In the genomic region with DNA sequence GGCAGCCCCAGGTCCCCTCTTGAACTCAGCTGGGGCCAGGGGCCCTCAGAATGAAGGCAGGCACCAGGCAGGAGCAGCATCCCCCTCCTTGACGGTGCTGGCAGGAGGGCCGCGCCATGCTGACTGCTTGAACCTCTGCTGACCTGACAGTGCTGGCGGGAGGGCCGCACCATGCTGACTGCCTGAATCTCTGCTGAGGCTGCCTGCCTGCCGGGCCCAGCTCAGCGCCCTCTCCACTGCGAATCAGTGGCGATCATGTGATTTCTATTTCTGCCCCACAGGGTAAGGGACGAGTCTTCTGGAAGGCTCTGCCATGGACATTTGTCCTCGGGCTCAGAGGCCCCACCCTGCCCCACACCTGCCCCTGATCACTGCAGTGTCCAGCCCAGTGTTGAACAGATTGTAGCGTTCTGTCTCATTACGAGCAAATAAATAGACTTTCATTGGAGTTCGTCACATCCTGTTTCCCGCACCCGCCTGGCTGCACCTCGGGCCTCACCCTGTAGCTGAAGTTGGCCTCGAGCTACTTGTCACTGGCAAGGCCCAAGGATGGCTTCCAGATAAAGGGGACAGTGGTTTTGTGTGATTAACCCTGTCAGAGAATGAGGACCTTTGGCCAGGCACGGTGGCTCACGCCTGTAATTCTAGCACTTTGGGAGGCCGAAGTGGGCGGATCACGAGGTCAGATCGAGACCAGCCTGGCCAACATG, we compare ENCODE assay signal across 19 cellular contexts. TPM values are rescaled to one million over a fixed set of nuclear protein-coding genes. Genes with fewer than 3 reads are reported as not detected.
DNase-seq lines count a peak whose midpoint lies in the region; ATAC-seq and TF ChIP-seq lines count a peak whose summit lies in the region.
"Had no signal": no experiment of that assay in that cellular context is flagged by ENCODE, and none has a peak within 500 bp of the region (broad histone marks: within the 10 kb centered on the region; RNA-seq: fewer than 3 reads in every experiment).

No MANE protein-coding gene starts in this region.

- H3K27me3 Mint-ChIP-seq in endodermal cell (ENCODE audit: insufficient read depth) = no peaks in the 10 kb centered on the region

- ATAC-seq in Right ventricle myocardium inferior = peak; percentile 15
- ATAC-seq in mucosa of descending colon = peak; percentile 31
- no peak for ATAC-seq in HG03520 (IDR thresholded peaks at IDR 0.05; ENCODE audit: unreplicated experiment)
- ATAC-seq in stimulated activated effector memory CD8-positive, alpha-beta T cell treated with anti-CD3 and anti-CD28 coated beads, Interleukin-12 subunit alpha, Interleukin-12 subunit beta, amount 100 ng/mL, for 72 hours = no peak
- ATAC-seq: CD8-positive, alpha-beta T cell; PC-3 had no signal

- H3K36me3 ChIP-seq in right atrium auricular region (peaks cover 49% of the 10 kb centered on the region), endodermal cell (ENCODE audit: control insufficient read depth, insufficient read depth, low read length) (peaks cover 35% of the 10 kb centered on the region), mucosa of descending colon (ENCODE audit: low read depth) (peaks cover 23% of the 10 kb centered on the region), spleen (peaks cover 3 to 71% (median 56%) of the 10 kb centered on the region in 6 donors), SK-N-SH (replicated peaks in 1 of 2; ENCODE audit: control insufficient read depth in 1 of 2, insufficient read depth in 2 of 2, low read length in 1 of 2) (peaks cover 4 to 58% of the 10 kb centered on the region in 2 experiments)

- no peaks in the 10 kb centered on the region for H3F3A ChIP-seq in SK-N-SH (replicated peaks; ENCODE audit: insufficient read depth)

- peak overlapping the region; percentile 49 for H3K27ac Mint-ChIP-seq in endodermal cell
- H3K27ac Mint-ChIP-seq in stimulated activated effector memory CD8-positive, alpha-beta T cell treated with anti-CD3 and anti-CD28 coated beads, Interleukin-12 subunit alpha, Interleukin-12 subunit beta, amount 100 ng/mL, for 72 hours = no peak overlapping the region
- H3K27ac Mint-ChIP-seq: CD8-positive, alpha-beta T cell; GM23338 had no signal

- WGBS in endodermal cell (ENCODE audit: insufficient coverage in 1 of 2, insufficient read length in 1 of 2), 2 experiments = 93 to 95% methylated on average over 23 to 24 of the region's 24 CpGs
- WGBS in spleen, 5 donors = 89 to 94% (median 93%) methylated on average over 18 to 24 of the region's 24 CpGs
- WGBS in SK-N-SH (ENCODE audit: low lambda C conversion rate) = 94% methylated on average over 19 of the region's 24 CpGs

- CTCF ChIA-PET in SK-N-SH (lab: Yijun Ruan, JAX) = no interaction called here

- no peaks in the 10 kb centered on the region for H3K9me2 ChIP-seq in SK-N-SH

- no peaks in the 10 kb centered on the region for H3K9me3 ChIP-seq in right atrium auricular region
- H3K9me3 ChIP-seq in endodermal cell (ENCODE audit: control insufficient read depth, low read length) = no peaks in the 10 kb centered on the region
- no peaks in the 10 kb centered on the region for H3K9me3 ChIP-seq in mucosa of descending colon
- H3K9me3 ChIP-seq in spleen = no peaks in the 10 kb centered on the region
- no peaks in the 10 kb centered on the region for H3K9me3 ChIP-seq in SK-N-SH

- TF ChIP-seq POLR2A in spleen (IDR thresholded peaks at IDR 0.05) = no peak

- peaks cover 1% of the 10 kb centered on the region for H3K4me1 Mint-ChIP-seq in endodermal cell
- H3K4me1 Mint-ChIP-seq in stimulated activated effector memory CD8-positive, alpha-beta T cell treated with anti-CD3 and anti-CD28 coated beads, Interleukin-12 subunit alpha, Interleukin-12 subunit beta, amount 100 ng/mL, for 72 hours = peaks cover 17% of the 10 kb centered on the region

- H3K4me3 ChIP-seq in right atrium auricular region (no peak overlapping the region), endodermal cell (ENCODE audit: low read length) (no peak overlapping the region), mucosa of descending colon (no peak overlapping the region), spleen (no peak overlapping the region), SK-N-SH (ENCODE audit: low read depth in 2 of 2, low read length in 1 of 2) (no peak overlapping the region)
- H3K4me3 ChIP-seq: GM23338 had no signal

- TF ChIP-seq CTCF in right atrium auricular region (IDR thresholded peaks at IDR 0.05) (no peak), endodermal cell (conservative IDR thresholded peaks at IDR 0.05) (no peak), mucosa of descending colon (IDR thresholded peaks at IDR 0.05) (no peak), spleen (IDR thresholded peaks at IDR 0.05 in 8 of 11, conservative IDR thresholded peaks at IDR 0.05 in 3 of 11) (no peak), SK-N-SH (IDR thresholded peaks at IDR 0.05) (no peak)

- TF ChIP-seq EP300 in SK-N-SH (IDR thresholded peaks at IDR 0.05; ENCODE audit: borderline replicate concordance in 1 of 2, low read depth in 1 of 2, low read length in 1 of 2) = no peak

- POLR2A ChIA-PET in SK-N-SH (lab: Yijun Ruan, JAX) = interaction anchor here (1.4 kb wide), 1 partner anchor 29 kb away, joined by 4 read pairs; no protein-coding TSS in a partner anchor

- H4K20me1 ChIP-seq in SK-N-SH (ENCODE audit: insufficient read depth) = peaks cover 1% of the 10 kb centered on the region; the same call in 1 of the 2 replicates

- H2AFZ ChIP-seq in SK-N-SH (ENCODE audit: low read depth) = no peak overlapping the region
- H2AFZ ChIP-seq: GM23338 had no signal

- H3K4me2 ChIP-seq in SK-N-SH = no peak overlapping the region
- H3K4me2 ChIP-seq: GM23338 had no signal

- no peak for TF ChIP-seq RAD21 in SK-N-SH (IDR thresholded peaks at IDR 0.05; ENCODE audit: low read length)

- H3K27me3 ChIP-seq in right atrium auricular region (no peaks in the 10 kb centered on the region), endodermal cell (ENCODE audit: control insufficient read depth, insufficient read depth, low read length, poor library complexity, severe bottlenecking) (no peaks in the 10 kb centered on the region), spleen (replicated peaks in 1 of 7) (no peaks in the 10 kb centered on the region), SK-N-SH (ENCODE audit: insufficient read depth) (no peaks in the 10 kb centered on the region)

- H3K9ac ChIP-seq in endodermal cell (ENCODE audit: extremely low read depth, low read length, poor library complexity, severe bottlenecking) (no peak overlapping the region), SK-N-SH (no peak overlapping the region)

- H3K27ac ChIP-seq in right atrium auricular region = no peak overlapping the region
- H3K27ac ChIP-seq in endodermal cell (ENCODE audit: low read depth, low read length) = no peak overlapping the region
- H3K27ac ChIP-seq in spleen = no peak overlapping the region
- H3K27ac ChIP-seq in SK-N-SH (ENCODE audit: low read depth in 2 of 2, low read length in 1 of 2) = no peak overlapping the region

- peaks cover under 1% of the 10 kb centered on the region; the same call in 1 of the 2 replicates for H3K79me2 ChIP-seq in SK-N-SH (ENCODE audit: insufficient read depth)

- H3K9me3 Mint-ChIP-seq in endodermal cell = no peaks in the 10 kb centered on the region
- H3K9me3 Mint-ChIP-seq in stimulated activated effector memory CD8-positive, alpha-beta T cell treated with anti-CD3 and anti-CD28 coated beads, Interleukin-12 subunit alpha, Interleukin-12 subunit beta, amount 100 ng/mL, for 72 hours = no peaks in the 10 kb centered on the region
- H3K9me3 Mint-ChIP-seq: CD8-positive, alpha-beta T cell; GM23338 had no signal

- H3K4me1 ChIP-seq in right atrium auricular region = peaks cover 0 to 14% of the 10 kb centered on the region in 2 donors
- no peaks in the 10 kb centered on the region for H3K4me1 ChIP-seq in endodermal cell (ENCODE audit: control insufficient read depth, insufficient read depth, low read length)
- no peaks in the 10 kb centered on the region for H3K4me1 ChIP-seq in mucosa of descending colon (ENCODE audit: low read depth)
- peaks cover 0 to 15% (median 4%) of the 10 kb centered on the region in 6 donors for H3K4me1 ChIP-seq in spleen
- H3K4me1 ChIP-seq in SK-N-SH (ENCODE audit: control insufficient read depth in 1 of 2, insufficient read depth in 2 of 2, low read depth in 1 of 2, low read length in 1 of 2) = peaks cover 0 to 13% of the 10 kb centered on the region in 2 experiments; a peak in 1 of 4 replicates

- no peak for DNase-seq in Right ventricle myocardium inferior (ENCODE audit: missing footprints)
- DNase-seq in right atrium auricular region (ENCODE audit: low spot score) = no peak
- DNase-seq in endodermal cell = peak; percentile 40
- peak in 2 of 3 donors; percentile 24 to 40 for DNase-seq in mucosa of descending colon
- peak; percentile 52 for DNase-seq in spleen
- DNase-seq in SK-N-SH = no peak
- no peak for DNase-seq in stimulated activated effector memory CD8-positive, alpha-beta T cell treated with anti-CD3 and anti-CD28 coated beads, Interleukin-12 subunit alpha, Interleukin-12 subunit beta, amount 100 ng/mL, for 72 hours (ENCODE audit: low spot score in 2 of 2)
- DNase-seq: CD8-positive, alpha-beta T cell; KBM-7; NCI-H1436 treated with DMSO at 0.1 percent for 48 hours; NCI-H2029 treated with DMSO at 0.1 percent for 48 hours; NCI-H510A; NCI-H774; PC-3 had no signal

- intact Hi-C loops in Right ventricle myocardium inferior (cut with DNase I) (no loop called here), mucosa of descending colon (cut with DNase I, micrococcal nuclease) (no loop called here), spleen (cut with DNase I; ENCODE audit: low total_unique reads) (no loop called here)

- H3K36me3 Mint-ChIP-seq in endodermal cell (ENCODE audit: low read depth) = peaks cover 40% of the 10 kb centered on the region
- peaks cover 55% of the 10 kb centered on the region for H3K36me3 Mint-ChIP-seq in stimulated activated effector memory CD8-positive, alpha-beta T cell treated with anti-CD3 and anti-CD28 coated beads, Interleukin-12 subunit alpha, Interleukin-12 subunit beta, amount 100 ng/mL, for 72 hours

- H3K4me3 Mint-ChIP-seq in endodermal cell = no peak overlapping the region
- H3K4me3 Mint-ChIP-seq in stimulated activated effector memory CD8-positive, alpha-beta T cell treated with anti-CD3 and anti-CD28 coated beads, Interleukin-12 subunit alpha, Interleukin-12 subunit beta, amount 100 ng/mL, for 72 hours = no peak overlapping the region
- H3K4me3 Mint-ChIP-seq: CD8-positive, alpha-beta T cell; GM23338 had no signal

RNA-seq across cellular contexts. Expression of a gene that starts 8.6 kb away (rescaled TPM):
- not detected for total RNA-seq in Right ventricle myocardium inferior
- not detected for total RNA-seq in right atrium auricular region
- total RNA-seq in endodermal cell = not detected
- not detected for polyA plus RNA-seq in endodermal cell (2013, experiment 1 of 2)
- polyA plus RNA-seq in endodermal cell (2013, experiment 2 of 2) = not detected
- total RNA-seq in mucosa of descending colon = not detected
- total RNA-seq in spleen = not detected
- not detected for polyA plus RNA-seq in spleen
- polyA plus RNA-seq in SK-N-SH (2012; rRNA removed) = not detected in 2 replicates
- polyA plus RNA-seq in SK-N-SH (2012; cell fraction: cytosol; rRNA removed) = not detected in 2 replicates
- polyA plus RNA-seq in SK-N-SH (2012; cell fraction: nucleus; rRNA removed) = not detected in 2 replicates
- total RNA-seq: A172; CD8-positive, alpha-beta T cell; Daoy; GM23338; PC-3 had no signal
- polyA plus RNA-seq: BJ, GM23338 had no signal

RNA-seq across cellular contexts. Expression of a gene that starts 14.1 kb away (rescaled TPM):
- total RNA-seq in Right ventricle myocardium inferior (16.5 TPM), right atrium auricular region (10 to 100 TPM in 1 of 2 donors, 1 to 10 TPM in 1; 8.8 to 10.9 TPM), endodermal cell (10 to 100 TPM; 27.4 to 36.8 TPM), mucosa of descending colon (10 to 100 TPM in 2 of 3 donors, 1 to 10 TPM in 1; 8.3 to 37.3 (median 10.8) TPM), spleen (10 to 100 TPM in 6 of 7 donors, 1 to 10 TPM in 1; 9.8 to 19.7 (median 14.9) TPM)
- polyA plus RNA-seq in endodermal cell (2013, experiment 1 of 2) = 34.2 TPM
- polyA plus RNA-seq in endodermal cell (2013, experiment 2 of 2) = 22.5 TPM
- polyA plus RNA-seq in spleen (1 to 10 TPM; 4.0 to 9.2 (median 9.0) TPM), SK-N-SH (2012; rRNA removed) (18.0 and 19.5 TPM in 2 replicates)
- 24.9 and 42.8 TPM in 2 replicates for polyA plus RNA-seq in SK-N-SH (2012; cell fraction: cytosol; rRNA removed)
- polyA plus RNA-seq in SK-N-SH (2012; cell fraction: nucleus; rRNA removed) = 11.8 and 20.5 TPM in 2 replicates

RNA-seq across cellular contexts. Expression of a gene that starts 43.2 kb away (rescaled TPM):
- 42.7 TPM for total RNA-seq in Right ventricle myocardium inferior
- 10 to 100 TPM; 28.1 to 29.1 TPM for total RNA-seq in right atrium auricular region
- 10 to 100 TPM; 54.5 to 61.8 TPM for total RNA-seq in endodermal cell
- polyA plus RNA-seq in endodermal cell (2013, experiment 1 of 2) = 47.2 TPM
- 44.7 TPM for polyA plus RNA-seq in endodermal cell (2013, experiment 2 of 2)
- total RNA-seq in mucosa of descending colon = 10 to 100 TPM; 72.2 to 94.7 (median 83.3) TPM
- 10 to 100 TPM; 35.0 to 85.9 (median 51.2) TPM for total RNA-seq in spleen
- polyA plus RNA-seq in spleen = 10 to 100 TPM; 27.2 to 40.3 (median 33.8) TPM
- polyA plus RNA-seq in SK-N-SH (2012; rRNA removed) = 17.2 and 21.5 TPM in 2 replicates
- polyA plus RNA-seq in SK-N-SH (2012; cell fraction: cytosol; rRNA removed) = 17.2 and 23.6 TPM in 2 replicates
- 33.4 and 41.1 TPM in 2 replicates for polyA plus RNA-seq in SK-N-SH (2012; cell fraction: nucleus; rRNA removed)

RNA-seq across cellular contexts. Expression of a gene that starts 43.4 kb away (rescaled TPM):
- 1.8 TPM for total RNA-seq in Right ventricle myocardium inferior
- total RNA-seq in right atrium auricular region = 1 to 10 TPM; 1.3 to 2.2 TPM
- total RNA-seq in endodermal cell = 1 to 10 TPM; 2.0 to 3.1 TPM
- 2.4 TPM for polyA plus RNA-seq in endodermal cell (2013, experiment 1 of 2)
- polyA plus RNA-seq in endodermal cell (2013, experiment 2 of 2) = 2.2 TPM
- total RNA-seq in mucosa of descending colon = 1 to 10 TPM; 1.9 TPM
- 1 to 10 TPM; 2.4 to 4.6 (median 3.7) TPM for total RNA-seq in spleen
- 1 to 10 TPM in 2 of 3 donors, under 1 TPM in 1; 0.78 to 1.3 (median 1.2) TPM for polyA plus RNA-seq in spleen
- 1.1 and 1.3 TPM in 2 replicates for polyA plus RNA-seq in SK-N-SH (2012; rRNA removed)
- 1.3 and 1.6 TPM in 2 replicates for polyA plus RNA-seq in SK-N-SH (2012; cell fraction: cytosol; rRNA removed)
- polyA plus RNA-seq in SK-N-SH (2012; cell fraction: nucleus; rRNA removed) = 0.83 and 1.8 TPM in 2 replicates
- total RNA-seq: Daoy, PC-3 had no signal

Comparison
In these comparisons a context has a peak if more than half of its experiments do, and no peak if none do; other contexts are left out.
1. ATAC-seq: peak in Right ventricle myocardium inferior (single experiment) and mucosa of descending colon (single experiment); none in HG03520 (single experiment) and stimulated activated effector memory CD8-positive, alpha-beta T cell treated with anti-CD3 and anti-CD28 coated beads, Interleukin-12 subunit alpha, Interleukin-12 subunit beta, amount 100 ng/mL, for 72 hours (single experiment).
2. DNase-seq: peak in endodermal cell (single experiment), mucosa of descending colon (2 of 3) and spleen (single experiment); none in Right ventricle myocardium inferior (single experiment), right atrium auricular region (single experiment), SK-N-SH (single experiment) and stimulated activated effector memory CD8-positive, alpha-beta T cell treated with anti-CD3 and anti-CD28 coated beads, Interleukin-12 subunit alpha, Interleukin-12 subunit beta, amount 100 ng/mL, for 72 hours (0 of 2).